ENCODE assay signal across 8 cellular contexts in genomic region chr1:121009216-121010057, GRCh38.
DNase-seq lines count a peak whose midpoint lies in the region; ATAC-seq, FAIRE-seq and TF ChIP-seq lines count a peak whose summit lies in the region.
"Not testable (repeated sequence)": the region's sequence is repeated elsewhere in the genome, so short reads cannot be mapped to it uniquely, and the experiment has no call there.

No MANE protein-coding gene starts in this region.

- H3K56ac ChIP-seq in IMR-90 (ENCODE audit: extremely low read depth, insufficient read depth, low read length) = not testable (repeated sequence)

- in situ Hi-C loops in IMR-90 (cut with MboI; ENCODE audit: low sequenced_read_pairs) = not testable (repeated sequence)

- not testable (repeated sequence) for H3K36me3 ChIP-seq in CD8-positive, alpha-beta T cell (ENCODE audit: insufficient read depth, low read length); IMR-90 (ENCODE audit: control insufficient read depth, insufficient read depth, low read length); keratinocyte (ENCODE audit: control insufficient read depth in 2 of 2, extremely low read depth in 1 of 2, insufficient read depth in 2 of 2, low read length in 2 of 2); psoas muscle (ENCODE audit: insufficient read depth in 1 of 2, low read depth in 1 of 2)

- CTCF ChIA-PET in CD8-positive, alpha-beta T cell (lab: Charles Lee); IMR-90 (lab: Yijun Ruan, JAX): not testable (repeated sequence)

- TF ChIP-seq RAD21 in IMR-90 (IDR thresholded peaks at IDR 0.05; ENCODE audit: low read length) = not testable (repeated sequence)

- H4K20me1 ChIP-seq in IMR-90 (ENCODE audit: insufficient read depth, low read length); keratinocyte (ENCODE audit: control insufficient read depth, extremely low read depth, insufficient read depth, low read length): not testable (repeated sequence)

- H2AK9ac ChIP-seq in IMR-90 (replicated peaks; ENCODE audit: low read depth, low read length, poor library complexity) = not testable (repeated sequence)

- ATAC-seq in CD8-positive, alpha-beta T cell = peak; percentile 73
- ATAC-seq in IMR-90 (ENCODE audit: low read depth) = peak; percentile 44; the same call in 1 of the 2 replicates
- not testable (repeated sequence) for ATAC-seq in psoas muscle

- not testable (repeated sequence) for H3K4me1 Mint-ChIP-seq in CD8-positive, alpha-beta T cell (ENCODE audit: low read depth); activated naive CD8-positive, alpha-beta T cell treated with anti-CD3 and anti-CD28 coated beads for 36 hours

- not testable (repeated sequence) for H3K27ac ChIP-seq in CD8-positive, alpha-beta T cell (ENCODE audit: low read depth, low read length); IMR-90 (ENCODE audit: insufficient read depth, low read length); keratinocyte (ENCODE audit: control insufficient read depth, insufficient read depth, low read length); psoas muscle

- peak in 2 of 7 experiments; percentile 36 to 62 for DNase-seq in CD8-positive, alpha-beta T cell
- DNase-seq in IMR-90; keratinocyte (ENCODE audit: low read depth, low spot score): not testable (repeated sequence)
- DNase-seq in activated CD4-positive, alpha-beta T cell treated with anti-CD3 and anti-CD28 coated beads, Interleukin-2, amount 50 U/mL, for 48 hours = peak; percentile 77 to 81
- DNase-seq in activated naive CD8-positive, alpha-beta T cell treated with anti-CD3 and anti-CD28 coated beads for 36 hours = peak; percentile 37
- DNase-seq in erythroblast (lab: John Stamatoyannopoulos, UW) (peak; percentile 47 to 61), psoas muscle (peak; percentile 21 to 27)
- peak; percentile 11 for DNase-seq in stimulated activated CD8-positive, alpha-beta memory T cell treated with anti-CD3 and anti-CD28 coated beads, Interleukin-7, amount 100 ng/mL, for 24 hours (ENCODE audit: low read depth)

- TF ChIP-seq POLR2A in IMR-90 (IDR thresholded peaks at IDR 0.05; ENCODE audit: low read depth, low read length); erythroblast (IDR thresholded peaks at IDR 0.05; ENCODE audit: low read length): not testable (repeated sequence)

- not testable (repeated sequence) for H3K4me2 ChIP-seq in IMR-90 (ENCODE audit: low read depth, low read length)
- H3K4me2 ChIP-seq in keratinocyte (ENCODE audit: control insufficient read depth, extremely low read depth, insufficient read depth, low read depth, low read length) = peak overlapping the region; percentile 10

- H2AK5ac ChIP-seq in IMR-90 (ENCODE audit: low read depth, low read length) = not testable (repeated sequence)

- H2BK20ac ChIP-seq in IMR-90 (ENCODE audit: low read depth, low read length) = not testable (repeated sequence)

- not testable (repeated sequence) for H2BK120ac ChIP-seq in IMR-90 (ENCODE audit: low read depth, low read length)

- H3K36me3 Mint-ChIP-seq in CD8-positive, alpha-beta T cell; activated naive CD8-positive, alpha-beta T cell treated with anti-CD3 and anti-CD28 coated beads for 36 hours: not testable (repeated sequence)

- H3K4me1 ChIP-seq in CD8-positive, alpha-beta T cell (ENCODE audit: insufficient read depth, low read length); IMR-90 (ENCODE audit: control insufficient read depth, insufficient read depth, low read length); keratinocyte (ENCODE audit: control insufficient read depth, extremely low read depth, insufficient read depth, low read length); psoas muscle: not testable (repeated sequence)

- H4K91ac ChIP-seq in IMR-90 (ENCODE audit: insufficient read depth, low read depth, low read length) = not testable (repeated sequence)

- H3K79me1 ChIP-seq in IMR-90 (ENCODE audit: low read depth in 1 of 2, low read length in 2 of 2) = not testable (repeated sequence)

- H3K4me3 ChIP-seq in CD8-positive, alpha-beta T cell (ENCODE audit: low read depth, low read length); IMR-90 (ENCODE audit: insufficient read depth, low read depth, low read length); keratinocyte (ENCODE audit: control insufficient read depth in 2 of 3, extremely low read depth in 1 of 3, insufficient read depth in 2 of 3, low read depth in 1 of 3, low read length in 3 of 3): not testable (repeated sequence)
- peak overlapping the region; percentile 34 for H3K4me3 ChIP-seq in psoas muscle

- peak overlapping the region; percentile 84 for H3K4me3 Mint-ChIP-seq in CD8-positive, alpha-beta T cell
- peak overlapping the region; percentile 58 for H3K4me3 Mint-ChIP-seq in activated naive CD8-positive, alpha-beta T cell treated with anti-CD3 and anti-CD28 coated beads for 36 hours

- H3K27ac Mint-ChIP-seq in CD8-positive, alpha-beta T cell; activated naive CD8-positive, alpha-beta T cell treated with anti-CD3 and anti-CD28 coated beads for 36 hours: not testable (repeated sequence)

- POLR2A ChIA-PET in CD8-positive, alpha-beta T cell (lab: Charles Lee); IMR-90 (lab: Charles Lee; ENCODE audit: unreplicated experiment): not testable (repeated sequence)

- dilution Hi-C loops in IMR-90 (cut with HindIII; ENCODE audit: low sequenced_read_pairs, unreplicated experiment); keratinocyte (cut with MboI; ENCODE audit: extremely low pct_ligation_motif_present, low sequenced_read_pairs): not testable (repeated sequence)

- not testable (repeated sequence) for H3K27me3 ChIP-seq in CD8-positive, alpha-beta T cell (ENCODE audit: insufficient read depth, low read length); keratinocyte (ENCODE audit: control insufficient read depth, extremely low read depth, insufficient read depth, low read length)
- peaks cover 16% of the 10 kb centered on the region for H3K27me3 ChIP-seq in IMR-90 (ENCODE audit: control insufficient read depth, insufficient read depth, low read length)
- peaks cover 0 to 14% (median 4%) of the 10 kb centered on the region in 3 donors for H3K27me3 ChIP-seq in psoas muscle (ENCODE audit: insufficient read depth in 3 of 3, low read length in 2 of 3)

- not testable (repeated sequence) for FAIRE-seq in keratinocyte (lab: Jason Lieb, UNC)

- not testable (repeated sequence) for H2AFZ ChIP-seq in IMR-90 (replicated peaks; ENCODE audit: low read length, poor library complexity); keratinocyte (ENCODE audit: control insufficient read depth, low read length)

- not testable (repeated sequence) for H3K9me1 ChIP-seq in IMR-90 (ENCODE audit: insufficient read depth, low read length); keratinocyte (ENCODE audit: control insufficient read depth, extremely low read depth, insufficient read depth, low read length)

- intact Hi-C loops in CD8-positive, alpha-beta T cell (cut with DNase I, micrococcal nuclease); IMR-90 (cut with micrococcal nuclease); psoas muscle (cut with DNase I): not testable (repeated sequence)

- H2BK15ac ChIP-seq in IMR-90 (ENCODE audit: low read depth, low read length) = not testable (repeated sequence)

- not testable (repeated sequence) for H4K5ac ChIP-seq in IMR-90 (ENCODE audit: low read depth, low read length)

- no CpG with 5 or more reads among the region's 59 CpGs for WGBS in IMR-90 (ENCODE audit: extremely low coverage in 2 of 2, insufficient read length in 1 of 2), 2 experiments
- 6 to 9% (median 8%) methylated on average over 28 to 53 of the region's 59 CpGs for WGBS in psoas muscle, 3 donors

- H3K14ac ChIP-seq in IMR-90 (replicated peaks; ENCODE audit: low read depth, low read length) = not testable (repeated sequence)

- not testable (repeated sequence) for H3K79me2 ChIP-seq in keratinocyte (ENCODE audit: control insufficient read depth, insufficient read depth, low read length)

- H4K8ac ChIP-seq in IMR-90 (ENCODE audit: low read depth in 2 of 2, low read length in 2 of 2) = not testable (repeated sequence)

- H3K9ac ChIP-seq in IMR-90 (ENCODE audit: low read depth, low read length); keratinocyte (ENCODE audit: control insufficient read depth, extremely low read depth, insufficient read depth, low read length): not testable (repeated sequence)

- not testable (repeated sequence) for TF ChIP-seq CTCF in CD8-positive, alpha-beta T cell (IDR thresholded peaks at IDR 0.05); IMR-90 (conservative IDR thresholded peaks at IDR 0.05; ENCODE audit: low read depth, low read length); keratinocyte (optimal IDR thresholded peaks at IDR 0.05 in 1 of 3, IDR thresholded peaks at IDR 0.05 in 1 of 3, conservative IDR thresholded peaks at IDR 0.05 in 1 of 3; ENCODE audit: extremely low read depth in 1 of 3, insufficient read depth in 2 of 3, low read length in 3 of 3); psoas muscle (IDR thresholded peaks at IDR 0.05)

- not testable (repeated sequence) for BruUV-seq in IMR-90 (replicated peaks; lab: Mats Ljungman, UMichigan)

- H3K27me3 Mint-ChIP-seq in CD8-positive, alpha-beta T cell (ENCODE audit: low read depth); activated naive CD8-positive, alpha-beta T cell treated with anti-CD3 and anti-CD28 coated beads for 36 hours: not testable (repeated sequence)

- not testable (repeated sequence) for H3K9me3 Mint-ChIP-seq in CD8-positive, alpha-beta T cell; activated naive CD8-positive, alpha-beta T cell treated with anti-CD3 and anti-CD28 coated beads for 36 hours

- not testable (repeated sequence) for H3K9me3 ChIP-seq in CD8-positive, alpha-beta T cell (ENCODE audit: low read length); IMR-90 (ENCODE audit: control insufficient read depth, insufficient read depth, low read length); keratinocyte (ENCODE audit: control insufficient read depth, low read depth, low read length); psoas muscle

- H2BK5ac ChIP-seq in IMR-90 (ENCODE audit: low read depth, low read length, poor library complexity, severe bottlenecking) = not testable (repeated sequence)

- not testable (repeated sequence) for H3K18ac ChIP-seq in IMR-90 (ENCODE audit: low read depth, low read length)

- H3K23ac ChIP-seq in IMR-90 (ENCODE audit: low read depth, low read length) = not testable (repeated sequence)

- not testable (repeated sequence) for H3K4ac ChIP-seq in IMR-90 (ENCODE audit: low read depth, low read length)
